ENCODE assay signal across 21 cellular contexts in genomic region chr17:37532751-37533150, GRCh38. TPM values are rescaled to one million over a fixed set of nuclear protein-coding genes. Genes with fewer than 3 reads are reported as not detected.
DNase-seq lines count a peak whose midpoint lies in the region; ATAC-seq and TF ChIP-seq lines count a peak whose summit lies in the region.
"Had no signal": no experiment of that assay in that cellular context is flagged by ENCODE, and none has a peak within 500 bp of the region (broad histone marks: within the 10 kb centered on the region; RNA-seq: fewer than 3 reads in every experiment).

No MANE protein-coding gene starts in this region.

- H2BK5ac ChIP-seq in IMR-90 (ENCODE audit: low read depth, low read length, poor library complexity, severe bottlenecking) = no peak overlapping the region

- H3K9me1 ChIP-seq in IMR-90 (ENCODE audit: insufficient read depth, low read length) = peaks cover 7% of the 10 kb centered on the region

- peaks cover 3 to 29% of the 10 kb centered on the region in 2 experiments; a peak in 2 of 4 replicates for H3K79me1 ChIP-seq in IMR-90 (ENCODE audit: low read depth in 1 of 2, low read length in 2 of 2)

- no peak overlapping the region for H3K56ac ChIP-seq in IMR-90 (ENCODE audit: extremely low read depth, insufficient read depth, low read length)

- no peaks in the 10 kb centered on the region for H3K4me1 Mint-ChIP-seq in activated T-cell treated with anti-CD3 and anti-CD28 coated beads, Interleukin-2, amount 50 U/mL, for 24 hours (ENCODE audit: low read depth)
- H3K4me1 Mint-ChIP-seq in naive thymus-derived CD8-positive, alpha-beta T cell = peaks cover 0 to 17% (median 2%) of the 10 kb centered on the region in 4 donors

- peak overlapping the region; percentile 39 for H3K27ac Mint-ChIP-seq in activated T-cell treated with anti-CD3 and anti-CD28 coated beads, Interleukin-2, amount 50 U/mL, for 24 hours
- H3K27ac Mint-ChIP-seq in naive thymus-derived CD8-positive, alpha-beta T cell = peak overlapping the region in 7 of 10 donors; percentile 5 to 79 (median 33)
- H3K27ac Mint-ChIP-seq: HFFc6 had no signal

- H3K14ac ChIP-seq in IMR-90 (replicated peaks; ENCODE audit: low read depth, low read length) = no peak overlapping the region

- H3K18ac ChIP-seq in IMR-90 (ENCODE audit: low read depth, low read length) = no peak overlapping the region

- no peak overlapping the region for H4K8ac ChIP-seq in IMR-90 (ENCODE audit: low read depth in 2 of 2, low read length in 2 of 2)

- no peak overlapping the region for H3K9ac ChIP-seq in IMR-90 (ENCODE audit: low read depth, low read length)

- H3K4me1 ChIP-seq in IMR-90 (ENCODE audit: control insufficient read depth, insufficient read depth, low read length) = peaks cover 10% of the 10 kb centered on the region
- H3K4me1 ChIP-seq in esophagus muscularis mucosa = no peaks in the 10 kb centered on the region
- H3K4me1 ChIP-seq: A549 had no signal

- TF ChIP-seq POLR2A in IMR-90 (IDR thresholded peaks at IDR 0.05; ENCODE audit: low read depth, low read length) = no peak
- TF ChIP-seq POLR2A in esophagus muscularis mucosa (IDR thresholded peaks at IDR 0.05; ENCODE audit: low read depth) = no peak

- H3K4me3 ChIP-seq in IMR-90 (ENCODE audit: insufficient read depth, low read depth, low read length) (no peak overlapping the region), esophagus muscularis mucosa (no peak overlapping the region)
- H3K4me3 ChIP-seq: A549 had no signal

- TF ChIP-seq CTCF in IMR-90 (conservative IDR thresholded peaks at IDR 0.05; ENCODE audit: low read depth, low read length) (no peak), esophagus muscularis mucosa (IDR thresholded peaks at IDR 0.05) (no peak)

- H2BK20ac ChIP-seq in IMR-90 (ENCODE audit: low read depth, low read length) = no peak overlapping the region

- H3K27ac ChIP-seq in IMR-90 (ENCODE audit: insufficient read depth, low read length) = no peak overlapping the region; the same call in 1 of the 2 replicates
- H3K27ac ChIP-seq in esophagus muscularis mucosa (replicated peaks in 1 of 4) = no peak overlapping the region
- H3K27ac ChIP-seq: 22Rv1, A549, C4-2B, HL-60 had no signal

- H3K9me3 ChIP-seq in IMR-90 (ENCODE audit: control insufficient read depth, insufficient read depth, low read length) (no peaks in the 10 kb centered on the region), esophagus muscularis mucosa (no peaks in the 10 kb centered on the region)
- H3K9me3 ChIP-seq: A549 had no signal

- no CpG with 5 or more reads among the region's 3 CpGs for WGBS in IMR-90 (ENCODE audit: extremely low coverage in 2 of 2, insufficient read length in 1 of 2), 2 experiments
- WGBS in esophagus muscularis mucosa = 80% methylated on average over 3 of the region's 3 CpGs

- dilution Hi-C loops in IMR-90 (cut with HindIII; ENCODE audit: low sequenced_read_pairs, unreplicated experiment) = no loop called here

- H3K36me3 Mint-ChIP-seq in activated T-cell treated with anti-CD3 and anti-CD28 coated beads, Interleukin-2, amount 50 U/mL, for 24 hours (ENCODE audit: low read depth) = peaks cover 79% of the 10 kb centered on the region
- H3K36me3 Mint-ChIP-seq in naive thymus-derived CD8-positive, alpha-beta T cell = peaks cover 0 to 87% (median 16%) of the 10 kb centered on the region in 3 donors

- POLR2A ChIA-PET in IMR-90 (lab: Charles Lee; ENCODE audit: unreplicated experiment) = no interaction called here
- POLR2A ChIA-PET in naive thymus-derived CD8-positive, alpha-beta T cell (lab: Charles Lee) = interaction anchor here (0.7 kb wide), 1 partner anchor 14 kb away, joined by 3 read pairs; no protein-coding TSS in a partner anchor

- ATAC-seq in IMR-90 (ENCODE audit: low read depth) = no peak
- no peak for ATAC-seq in naive thymus-derived CD8-positive, alpha-beta T cell
- ATAC-seq: A549, HCT116 had no signal

- no peak for TF ChIP-seq RAD21 in IMR-90 (IDR thresholded peaks at IDR 0.05; ENCODE audit: low read length)

- intact Hi-C loops in IMR-90 (cut with micrococcal nuclease) (no loop called here), esophagus muscularis mucosa (cut with DNase I) (no loop called here)

- H2BK15ac ChIP-seq in IMR-90 (ENCODE audit: low read depth, low read length) = no peak overlapping the region

- in situ Hi-C loops in IMR-90 (cut with MboI; ENCODE audit: low sequenced_read_pairs) = no loop called here

- no peak overlapping the region for H3K4me2 ChIP-seq in IMR-90 (ENCODE audit: low read depth, low read length)
- H3K4me2 ChIP-seq: A549 had no signal

- H3K4me3 Mint-ChIP-seq in activated T-cell treated with anti-CD3 and anti-CD28 coated beads, Interleukin-2, amount 50 U/mL, for 24 hours = no peak overlapping the region
- no peak overlapping the region for H3K4me3 Mint-ChIP-seq in naive thymus-derived CD8-positive, alpha-beta T cell
- H3K4me3 Mint-ChIP-seq: CD4-positive, alpha-beta memory T cell; HFFc6 had no signal

- no peak overlapping the region for H4K91ac ChIP-seq in IMR-90 (ENCODE audit: insufficient read depth, low read depth, low read length)

- H3K36me3 ChIP-seq in IMR-90 (ENCODE audit: control insufficient read depth, insufficient read depth, low read length) (peaks cover 32% of the 10 kb centered on the region), esophagus muscularis mucosa (peaks cover 30 to 92% (median 70%) of the 10 kb centered on the region in 4 donors)

- CTCF ChIA-PET in IMR-90 (lab: Yijun Ruan, JAX) = interaction anchor here (0.7 kb wide), 1 partner anchor 583 kb away, joined by 9 read pairs; no protein-coding TSS in a partner anchor

- no peaks in the 10 kb centered on the region for H3K27me3 Mint-ChIP-seq in activated T-cell treated with anti-CD3 and anti-CD28 coated beads, Interleukin-2, amount 50 U/mL, for 24 hours
- no peaks in the 10 kb centered on the region for H3K27me3 Mint-ChIP-seq in naive thymus-derived CD8-positive, alpha-beta T cell
- H3K27me3 Mint-ChIP-seq: CD4-positive, alpha-beta memory T cell had no signal

- H2AFZ ChIP-seq in IMR-90 (replicated peaks; ENCODE audit: low read length, poor library complexity) = no peak overlapping the region

- H4K5ac ChIP-seq in IMR-90 (ENCODE audit: low read depth, low read length) = no peak overlapping the region

- TF ChIP-seq EP300 in esophagus muscularis mucosa (IDR thresholded peaks at IDR 0.05) = no peak

- no peak for DNase-seq in activated T-cell treated with anti-CD3 and anti-CD28 coated beads, Interleukin-2, amount 50 U/mL, for 24 hours
- no peak for DNase-seq in activated T-cell treated with anti-CD3 and anti-CD28 coated beads for 4 hours
- peak; percentile 46 for DNase-seq in IMR-90
- DNase-seq in fibroblast of peridontal ligament (ENCODE audit: extremely low read depth) = peak; percentile 62
- DNase-seq in naive thymus-derived CD8-positive, alpha-beta T cell = no peak
- no peak for DNase-seq in pons (ENCODE audit: low spot score)
- no peak for DNase-seq in esophagus muscularis mucosa (ENCODE audit: extremely low spot score)
- DNase-seq in NCI-H69 (lab: John Stamatoyannopoulos, UW) = no peak
- DNase-seq: AML-193; Calu3; CD4-positive, alpha-beta memory T cell; DMS79 treated with DMSO at 0.1 percent for 48 hours; GF-D8; GOT3; H7; HFFc6 had no signal

- no peak overlapping the region for H2BK120ac ChIP-seq in IMR-90 (ENCODE audit: low read depth, low read length)

- no TSS peak for BruUV-seq in IMR-90 (replicated peaks; lab: Mats Ljungman, UMichigan)

- no peak overlapping the region for H2AK9ac ChIP-seq in IMR-90 (replicated peaks; ENCODE audit: low read depth, low read length, poor library complexity)

- no peaks in the 10 kb centered on the region for H3K27me3 ChIP-seq in IMR-90 (ENCODE audit: control insufficient read depth, insufficient read depth, low read length)
- H3K27me3 ChIP-seq in esophagus muscularis mucosa = no peaks in the 10 kb centered on the region

- no peak overlapping the region for H3K23ac ChIP-seq in IMR-90 (ENCODE audit: low read depth, low read length)

- peaks cover 6% of the 10 kb centered on the region; the same call in 1 of the 2 replicates for H4K20me1 ChIP-seq in IMR-90 (ENCODE audit: insufficient read depth, low read length)

- no peak overlapping the region for H2AK5ac ChIP-seq in IMR-90 (ENCODE audit: low read depth, low read length)

- no peak overlapping the region for H3K4ac ChIP-seq in IMR-90 (ENCODE audit: low read depth, low read length)

- no peaks in the 10 kb centered on the region for H3K9me3 Mint-ChIP-seq in activated T-cell treated with anti-CD3 and anti-CD28 coated beads, Interleukin-2, amount 50 U/mL, for 24 hours
- no peaks in the 10 kb centered on the region for H3K9me3 Mint-ChIP-seq in naive thymus-derived CD8-positive, alpha-beta T cell
- H3K9me3 Mint-ChIP-seq: CD4-positive, alpha-beta memory T cell; HFFc6 had no signal

TF ChIP-seq in IMR-90, 13 proteins besides CTCF, POLR2A, EP300 and RAD21 (continues in another document):
- TF ChIP-seq CEBPB (IDR thresholded peaks at IDR 0.05; ENCODE audit: low read depth, low read length) (no peak), MAZ (IDR thresholded peaks at IDR 0.05; ENCODE audit: borderline replicate concordance, low read depth, low read length) (no peak), CHD1 (IDR thresholded peaks at IDR 0.05; ENCODE audit: low read depth, low read length) (no peak), MXI1 (IDR thresholded peaks at IDR 0.05; ENCODE audit: borderline replicate concordance, low read depth, low read length) (no peak), USF2 (IDR thresholded peaks at IDR 0.05; ENCODE audit: low read depth, low read length) (no peak), FOS (IDR thresholded peaks at IDR 0.05; ENCODE audit: low read depth, low read length) (no peak)

RNA-seq across cellular contexts. Expression of gene DUSP14, which starts 43.1 kb away (rescaled TPM):
- 97.5 and 102 TPM in 2 replicates for total RNA-seq in IMR-90 (2012; rRNA removed)
- polyA plus RNA-seq in IMR-90 (2012; rRNA removed) = 126 and 127 TPM in 2 replicates
- 93.8 and 139 TPM in 2 replicates for polyA plus RNA-seq in IMR-90 (2012; cell fraction: cytosol; rRNA removed)
- polyA plus RNA-seq in IMR-90 (2012; cell fraction: nucleus; rRNA removed; ENCODE audit: low replicate concordance) = 88.2 and 107 TPM in 2 replicates
- total RNA-seq in naive thymus-derived CD8-positive, alpha-beta T cell = 1 to 10 TPM; 6.8 to 6.9 TPM
- polyA plus RNA-seq in naive thymus-derived CD8-positive, alpha-beta T cell = 10 to 100 TPM; 13.8 to 17.4 (median 14.3) TPM
- 10 to 100 TPM; 23.7 to 46.4 (median 35.9) TPM for total RNA-seq in esophagus muscularis mucosa

Comparison
In these comparisons a context has a peak if more than half of its experiments do, and no peak if none do; other contexts are left out.
1. DNase-seq: peak in IMR-90 (single experiment) and fibroblast of peridontal ligament (single experiment); none in activated T-cell treated with anti-CD3 and anti-CD28 coated beads, Interleukin-2, amount 50 U/mL, for 24 hours (single experiment), activated T-cell treated with anti-CD3 and anti-CD28 coated beads for 4 hours (single experiment), naive thymus-derived CD8-positive, alpha-beta T cell (0 of 10), pons (single experiment), esophagus muscularis mucosa (single experiment) and NCI-H69 (single experiment).